ENCODE assay signal across 14 cellular contexts in genomic region chr11:7694953-7695271, GRCh38. TPM values are rescaled to one million over a fixed set of nuclear protein-coding genes. Genes with fewer than 3 reads are reported as not detected.
"Had no signal": no experiment of that assay in that cellular context is flagged by ENCODE, and none has a peak within 500 bp of the region (broad histone marks: within the 10 kb centered on the region; RNA-seq: fewer than 3 reads in every experiment).

No MANE protein-coding gene starts in this region.

- H3K27me3 ChIP-seq: ascending aorta, breast epithelium, gastrocnemius medialis, ovary, thyroid gland had no signal

- H3K27ac ChIP-seq: ascending aorta, breast epithelium, gastrocnemius medialis, lower lobe of right lung, ovary, thyroid gland had no signal

- DNase-seq: activated CD4-positive, alpha-beta T cell treated with anti-CD3 and anti-CD28 coated beads for 1 hour; activated CD4-positive, alpha-beta T cell treated with anti-CD3 and anti-CD28 coated beads, Interleukin-2, amount 50 U/mL, for 4 hours; activated T-cell treated with anti-CD3 and anti-CD28 coated beads for 4 hours; cerebellar nuclear complex; T1000 had no signal

- H3K9me3 Mint-ChIP-seq: activated T-helper 17 cell treated with anti-CD3 and anti-CD28 coated beads, Interleukin-2, amount 50 U/mL, for 72 hours; neural crest cell had no signal

- H3K27ac Mint-ChIP-seq: activated T-helper 17 cell treated with anti-CD3 and anti-CD28 coated beads, Interleukin-2, amount 50 U/mL, for 72 hours had no signal

- FAIRE-seq: urothelium cell line had no signal

- H3K4me3 Mint-ChIP-seq: activated T-helper 17 cell treated with anti-CD3 and anti-CD28 coated beads, Interleukin-2, amount 50 U/mL, for 72 hours; neural crest cell had no signal

- H3K9me3 ChIP-seq: ascending aorta, breast epithelium, gastrocnemius medialis, lower lobe of right lung, ovary, thyroid gland had no signal

- H3K4me3 ChIP-seq: thyroid gland had no signal

- H3K36me3 ChIP-seq: ascending aorta, breast epithelium, gastrocnemius medialis, lower lobe of right lung, ovary, thyroid gland had no signal

- H3K4me1 Mint-ChIP-seq: activated T-helper 17 cell treated with anti-CD3 and anti-CD28 coated beads, Interleukin-2, amount 50 U/mL, for 72 hours had no signal

RNA-seq across cellular contexts. Expression of gene OVCH2, which starts 11.4 kb away (rescaled TPM):
- polyA plus RNA-seq: ovary had no signal
